8 cellular contexts compared by ENCODE assay signal in genomic region chr3:49813497-49814174, GRCh38. TPM values are rescaled to one million over a fixed set of nuclear protein-coding genes. Genes with fewer than 3 reads are reported as not detected.
DNase-seq lines count a peak whose midpoint lies in the region; ATAC-seq and TF ChIP-seq lines count a peak whose summit lies in the region.

UBA7 (minus strand) TSS chr3:49813953; CDS start chr3:49813787, 166 bp downstream.

- peaks cover 5% of the 10 kb centered on the region for H3K36me3 ChIP-seq in breast epithelium

- intact Hi-C loops in breast epithelium (cut with DNase I; ENCODE audit: low total_unique reads), result no loop called here

- TF ChIP-seq CTCF in breast epithelium (IDR thresholded peaks at IDR 0.05) (no peak), glutamatergic neuron (IDR thresholded peaks at IDR 0.05; ENCODE audit: partially characterized antibody, unreplicated experiment) (no peak)

- no peaks in the 10 kb centered on the region for H3K27me3 Mint-ChIP-seq in stimulated activated naive CD8-positive, alpha-beta T cell treated with anti-CD3 and anti-CD28 coated beads, Interleukin-15, Interleukin-2, amounts not matched to agents 100 ng/mL and 50 ng/mL, for 24 hours
- H3K27me3 Mint-ChIP-seq in glutamatergic neuron (ENCODE audit: unreplicated experiment), result peaks cover 8% of the 10 kb centered on the region

- peaks cover 24% of the 10 kb centered on the region for H3K4me1 Mint-ChIP-seq in stimulated activated naive CD8-positive, alpha-beta T cell treated with anti-CD3 and anti-CD28 coated beads, Interleukin-15, Interleukin-2, amounts not matched to agents 100 ng/mL and 50 ng/mL, for 24 hours (ENCODE audit: low read depth)
- H3K4me1 Mint-ChIP-seq in glutamatergic neuron (ENCODE audit: low read depth, unreplicated experiment), result no peaks in the 10 kb centered on the region

- no peaks in the 10 kb centered on the region for H3K36me3 Mint-ChIP-seq in stimulated activated naive CD8-positive, alpha-beta T cell treated with anti-CD3 and anti-CD28 coated beads, Interleukin-15, Interleukin-2, amounts not matched to agents 100 ng/mL and 50 ng/mL, for 24 hours (ENCODE audit: low read depth)
- no peaks in the 10 kb centered on the region for H3K36me3 Mint-ChIP-seq in glutamatergic neuron (ENCODE audit: unreplicated experiment)

- DNase-seq in GF-D8 (lab: John Stamatoyannopoulos, UW), result peak; percentile 36
- DNase-seq in RPMI8226, result peak; percentile 36
- peak in 1 of 2 donors; percentile 39 for DNase-seq in breast epithelium (ENCODE audit: low spot score in 2 of 2)
- DNase-seq in left kidney (ENCODE audit: low read depth, low spot score), result peak; percentile 57
- no peak for DNase-seq in glutamatergic neuron
- no peak for DNase-seq in OCI-M2 (lab: John Stamatoyannopoulos, UW; ENCODE audit: unreplicated experiment)

- no peaks in the 10 kb centered on the region for H3K9me3 Mint-ChIP-seq in stimulated activated naive CD8-positive, alpha-beta T cell treated with anti-CD3 and anti-CD28 coated beads, Interleukin-15, Interleukin-2, amounts not matched to agents 100 ng/mL and 50 ng/mL, for 24 hours
- peaks cover 3% of the 10 kb centered on the region for H3K9me3 Mint-ChIP-seq in glutamatergic neuron (ENCODE audit: unreplicated experiment)

- TF ChIP-seq POLR2A in breast epithelium (IDR thresholded peaks at IDR 0.05), result no peak

- no peaks in the 10 kb centered on the region for H3K27me3 ChIP-seq in breast epithelium

- peak within 1 kb of the TSS; percentile 83 to 84 for H3K27ac ChIP-seq in breast epithelium

- peak within 1 kb of the TSS; percentile 47 to 72 (median 56) for H3K4me3 ChIP-seq in breast epithelium

- ATAC-seq in HG02610 (IDR thresholded peaks at IDR 0.05; ENCODE audit: unreplicated experiment), result peak; percentile 81

- H3K9me3 ChIP-seq in breast epithelium, result no peaks in the 10 kb centered on the region

- peak within 1 kb of the TSS; percentile 89 for H3K4me3 Mint-ChIP-seq in stimulated activated naive CD8-positive, alpha-beta T cell treated with anti-CD3 and anti-CD28 coated beads, Interleukin-15, Interleukin-2, amounts not matched to agents 100 ng/mL and 50 ng/mL, for 24 hours
- no peak within 1 kb of the TSS for H3K4me3 Mint-ChIP-seq in glutamatergic neuron (ENCODE audit: unreplicated experiment)

- H3K4me1 ChIP-seq in breast epithelium, result peaks cover 0 to 14% of the 10 kb centered on the region in 2 donors

- peak within 1 kb of the TSS; percentile 94 for H3K27ac Mint-ChIP-seq in stimulated activated naive CD8-positive, alpha-beta T cell treated with anti-CD3 and anti-CD28 coated beads, Interleukin-15, Interleukin-2, amounts not matched to agents 100 ng/mL and 50 ng/mL, for 24 hours
- H3K27ac Mint-ChIP-seq in glutamatergic neuron (ENCODE audit: unreplicated experiment), result no peak within 1 kb of the TSS

RNA-seq across cellular contexts. Expression of gene UBA7, which starts in this region (rescaled TPM):
- total RNA-seq in breast epithelium (10 to 100 TPM; 26.4 to 77.4 (median 50.5) TPM), glutamatergic neuron (ENCODE audit: unreplicated experiment) (0.54 TPM)

Comparison
In these comparisons a context has a peak if more than half of its experiments do, and no peak if none do; other contexts are left out.
1. RNA of gene UBA7 (total RNA-seq): 26.4 to 77.4 TPM in breast epithelium; 0.54 TPM in glutamatergic neuron (single experiment); every median in the first group is over 10 times any median in the second.
2. DNase-seq: peak in GF-D8 (single experiment), RPMI8226 (single experiment) and left kidney (single experiment); none in glutamatergic neuron (single experiment) and OCI-M2 (single experiment).